In the genomic region with DNA sequence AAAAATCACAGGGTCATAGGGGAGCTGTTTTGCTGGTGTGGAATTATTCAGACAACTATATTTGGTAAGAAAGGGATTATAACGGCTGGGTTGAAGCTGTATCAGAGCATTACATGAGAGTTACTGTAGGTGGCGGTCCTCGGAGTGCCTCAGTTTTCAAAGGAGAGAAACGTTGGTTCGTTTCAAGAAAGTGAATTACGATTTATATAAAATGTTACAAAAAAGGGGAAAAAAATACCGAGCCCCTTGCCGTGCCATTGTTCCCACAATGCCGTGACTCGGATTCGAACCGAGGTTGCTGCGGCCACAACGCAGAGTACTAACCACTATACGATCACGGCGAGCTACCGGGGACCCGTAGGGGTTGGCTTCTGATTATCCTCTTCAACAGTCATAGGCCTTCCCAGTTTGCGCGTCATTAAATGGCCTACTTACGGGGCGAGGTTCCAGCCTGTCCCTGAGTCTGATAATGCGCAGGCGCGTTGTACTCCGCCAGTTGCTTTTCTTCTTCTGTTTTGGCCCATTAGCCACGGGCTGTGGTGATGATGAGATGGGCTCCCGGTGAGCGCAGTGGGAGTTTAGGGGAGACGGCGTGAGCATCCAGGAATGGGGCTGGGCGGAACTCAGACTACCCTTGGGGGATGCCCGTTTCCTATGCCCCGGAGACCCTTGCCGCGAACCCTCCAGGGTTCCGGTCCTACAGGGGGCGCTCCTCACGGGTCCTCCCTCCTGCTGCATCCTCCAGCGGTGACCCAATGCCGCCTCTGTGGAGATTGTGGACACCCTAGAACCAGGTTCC, we compare ENCODE assay signal across 8 cellular contexts. TPM values are rescaled to one million over a fixed set of nuclear protein-coding genes. Genes with fewer than 3 reads are reported as not detected.
DNase-seq lines count a peak whose midpoint lies in the region; ATAC-seq lines count a peak whose summit lies in the region.

No MANE protein-coding gene starts in this region.

- DNase-seq in CD4-positive, CD25-positive, alpha-beta regulatory T cell = peak; percentile 88 to 98 (median 98)
- DNase-seq in NCI-H82 (lab: John Stamatoyannopoulos, UW) (peak; percentile 95), memory B cell (ENCODE audit: low spot score in 2 of 2) (peak; percentile 97 to 99)
- DNase-seq in activated CD4-positive, alpha-beta memory T cell treated with anti-CD3 and anti-CD28 coated beads, Interleukin-2, amount 10 ng/mL, durations not matched to agents 7 days and 5 days = peak; percentile 96
- DNase-seq in effector CD8-positive, alpha-beta T cell (lab: John Stamatoyannopoulos, UW) = peak; percentile 94
- peak; percentile 87 for DNase-seq in stimulated activated CD8-positive, alpha-beta memory T cell treated with anti-CD3 and anti-CD28 coated beads, Interleukin-12 subunit alpha, Interleukin-12 subunit beta, amount 100 ng/mL, for 1 hour (ENCODE audit: low read depth)

- H3K36me3 Mint-ChIP-seq in CD4-positive, CD25-positive, alpha-beta regulatory T cell = no peaks in the 10 kb centered on the region
- H3K36me3 Mint-ChIP-seq in activated CD4-positive, alpha-beta memory T cell treated with anti-CD3 and anti-CD28 coated beads, Interleukin-2, amount 10 ng/mL, durations not matched to agents 7 days and 5 days (ENCODE audit: low read depth) = peaks cover 4% of the 10 kb centered on the region
- H3K36me3 Mint-ChIP-seq in memory B cell = no peaks in the 10 kb centered on the region

- H3K4me3 ChIP-seq in CD4-positive, CD25-positive, alpha-beta regulatory T cell (ENCODE audit: low read depth, low read length) = peak overlapping the region; percentile 89

- POLR2A ChIA-PET in activated CD4-positive, alpha-beta memory T cell treated with anti-CD3 and anti-CD28 coated beads, Interleukin-2, amount 10 ng/mL, durations not matched to agents 7 days and 5 days (lab: Charles Lee) = interaction anchor here (0.7 to 4.9 kb wide), 14 partner anchors 11 to 477 kb away, joined by 3 to 51 read pairs (median 5); a partner anchor contains a TSS

- peaks cover 21% of the 10 kb centered on the region for H3K27me3 Mint-ChIP-seq in CD4-positive, CD25-positive, alpha-beta regulatory T cell
- peaks cover 2% of the 10 kb centered on the region for H3K27me3 Mint-ChIP-seq in activated CD4-positive, alpha-beta memory T cell treated with anti-CD3 and anti-CD28 coated beads, Interleukin-2, amount 10 ng/mL, durations not matched to agents 7 days and 5 days
- H3K27me3 Mint-ChIP-seq in memory B cell = peaks cover 1% of the 10 kb centered on the region

- CTCF ChIA-PET in activated CD4-positive, alpha-beta memory T cell treated with anti-CD3 and anti-CD28 coated beads, Interleukin-2, amount 10 ng/mL, durations not matched to agents 7 days and 5 days (lab: Charles Lee) = interaction anchor here (0.7 to 9.7 kb wide), 17 partner anchors 8 to 507 kb away, joined by 3 to 163 read pairs (median 3); a partner anchor contains a TSS

- no peaks in the 10 kb centered on the region for H3K9me3 ChIP-seq in CD4-positive, CD25-positive, alpha-beta regulatory T cell (ENCODE audit: control insufficient read depth in 2 of 2, low read length in 2 of 2)

- ATAC-seq in CD4-positive, CD25-positive, alpha-beta regulatory T cell (ENCODE audit: low read depth in 2 of 2) = peak; percentile 73 to 76
- ATAC-seq in GM19351 (IDR thresholded peaks at IDR 0.05; ENCODE audit: unreplicated experiment) (peak; percentile 52), HG03520 (IDR thresholded peaks at IDR 0.05; ENCODE audit: unreplicated experiment) (peak; percentile 50), memory B cell (ENCODE audit: low read depth) (peak; percentile 59)

- H3K4me1 ChIP-seq in CD4-positive, CD25-positive, alpha-beta regulatory T cell (ENCODE audit: control insufficient read depth, insufficient read depth, low read length, poor library complexity, severe bottlenecking) = peaks cover 12% of the 10 kb centered on the region

- no peak overlapping the region for H3K4me3 Mint-ChIP-seq in CD4-positive, CD25-positive, alpha-beta regulatory T cell
- H3K4me3 Mint-ChIP-seq in activated CD4-positive, alpha-beta memory T cell treated with anti-CD3 and anti-CD28 coated beads, Interleukin-2, amount 10 ng/mL, durations not matched to agents 7 days and 5 days = no peak overlapping the region
- no peak overlapping the region for H3K4me3 Mint-ChIP-seq in memory B cell

- H3K9me3 Mint-ChIP-seq in CD4-positive, CD25-positive, alpha-beta regulatory T cell = peaks cover 0 to 10% (median 0%) of the 10 kb centered on the region in 7 donors
- no peaks in the 10 kb centered on the region for H3K9me3 Mint-ChIP-seq in activated CD4-positive, alpha-beta memory T cell treated with anti-CD3 and anti-CD28 coated beads, Interleukin-2, amount 10 ng/mL, durations not matched to agents 7 days and 5 days
- no peaks in the 10 kb centered on the region for H3K9me3 Mint-ChIP-seq in memory B cell

- H3K27ac ChIP-seq in CD4-positive, CD25-positive, alpha-beta regulatory T cell (ENCODE audit: insufficient read depth, low read length, poor library complexity, severe bottlenecking) = peak overlapping the region; percentile 94

- H3K27me3 ChIP-seq in CD4-positive, CD25-positive, alpha-beta regulatory T cell (ENCODE audit: control insufficient read depth, insufficient read depth, low read length) = no peaks in the 10 kb centered on the region

- H3K4me1 Mint-ChIP-seq in CD4-positive, CD25-positive, alpha-beta regulatory T cell = peaks cover 5 to 21% (median 10%) of the 10 kb centered on the region in 4 donors
- H3K4me1 Mint-ChIP-seq in activated CD4-positive, alpha-beta memory T cell treated with anti-CD3 and anti-CD28 coated beads, Interleukin-2, amount 10 ng/mL, durations not matched to agents 7 days and 5 days = peaks cover 19% of the 10 kb centered on the region
- peaks cover 12% of the 10 kb centered on the region for H3K4me1 Mint-ChIP-seq in memory B cell

- no peaks in the 10 kb centered on the region for H3K36me3 ChIP-seq in CD4-positive, CD25-positive, alpha-beta regulatory T cell (ENCODE audit: control insufficient read depth, insufficient read depth, low read length)

- H3K27ac Mint-ChIP-seq in CD4-positive, CD25-positive, alpha-beta regulatory T cell = peak overlapping the region in 1 of 3 donors; percentile 100
- H3K27ac Mint-ChIP-seq in activated CD4-positive, alpha-beta memory T cell treated with anti-CD3 and anti-CD28 coated beads, Interleukin-2, amount 10 ng/mL, durations not matched to agents 7 days and 5 days = no peak overlapping the region
- H3K27ac Mint-ChIP-seq in memory B cell = no peak overlapping the region

RNA-seq across cellular contexts. Expression of a gene that starts 10.8 kb away (rescaled TPM):
- total RNA-seq in CD4-positive, CD25-positive, alpha-beta regulatory T cell = 3.3 TPM
- polyA plus RNA-seq in CD4-positive, CD25-positive, alpha-beta regulatory T cell = 1 to 10 TPM in 2 of 4 donors, under 1 TPM in 2; 0.87 to 2.2 (median 1.3) TPM
- 1 to 10 TPM; 1.7 to 2.0 TPM for total RNA-seq in activated CD4-positive, alpha-beta memory T cell treated with anti-CD3 and anti-CD28 coated beads, Interleukin-2, amount 10 ng/mL, durations not matched to agents 7 days and 5 days

RNA-seq across cellular contexts. Expression of a gene that starts 53.5 kb away (rescaled TPM):
- total RNA-seq in CD4-positive, CD25-positive, alpha-beta regulatory T cell = not detected
- not detected for polyA plus RNA-seq in CD4-positive, CD25-positive, alpha-beta regulatory T cell
- total RNA-seq in activated CD4-positive, alpha-beta memory T cell treated with anti-CD3 and anti-CD28 coated beads, Interleukin-2, amount 10 ng/mL, durations not matched to agents 7 days and 5 days = not detected

Comparison
In these comparisons a context has a peak if more than half of its experiments do, and no peak if none do; other contexts are left out.
1. Peak in every context shown above with its lines: DNase-seq, ATAC-seq, H3K4me3 ChIP-seq and H3K27ac ChIP-seq.